1 cellular context compared by ENCODE assay signal in the genomic region with DNA sequence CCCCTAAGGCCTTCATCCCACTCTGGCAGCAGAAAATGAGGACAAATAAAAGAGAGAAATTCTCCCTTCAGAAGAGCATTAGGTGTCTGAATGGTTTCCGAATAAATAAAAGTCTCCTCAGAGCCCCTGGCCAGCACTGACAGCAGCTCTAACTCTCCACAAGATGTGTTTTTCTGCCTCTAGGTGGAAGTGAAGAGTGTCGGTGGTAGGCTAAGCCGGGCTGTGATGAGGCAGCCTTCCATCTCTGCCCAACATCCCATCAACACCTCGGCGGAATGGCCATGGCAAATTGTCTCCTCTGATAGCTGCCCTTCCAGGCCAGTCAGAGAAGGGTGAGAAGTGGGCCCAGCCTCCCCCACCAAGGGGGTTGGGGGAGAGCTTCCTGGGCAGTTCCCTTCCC.
TF ChIP-seq lines count a peak whose summit lies in the region.

No MANE protein-coding gene starts in this region.

TF ChIP-seq in HepG2, 621 proteins besides CTCF, POLR2A, EP300 and RAD21:
- TF ChIP-seq FOXA1 (IDR thresholded peaks at IDR 0.05): no peak
- no peak for TF ChIP-seq FOXA1 (CRISPR knock-in tag; IDR thresholded peaks at IDR 0.05)
- no peak for TF ChIP-seq PAX8 (CRISPR knock-in tag; IDR thresholded peaks at IDR 0.05; ENCODE audit: borderline replicate concordance)
- no peak for TF ChIP-seq ZBTB44 (CRISPR knock-in tag; IDR thresholded peaks at IDR 0.05)
- TF ChIP-seq FOXA3 (CRISPR knock-in tag; IDR thresholded peaks at IDR 0.05): no peak
- no peak for TF ChIP-seq SRY (CRISPR knock-in tag; IDR thresholded peaks at IDR 0.05)
- TF ChIP-seq ZNF543 (CRISPR knock-in tag; IDR thresholded peaks at IDR 0.05): no peak
